Comparison of ENCODE assay signal across 9 cellular contexts in genomic region chr11:120344302-120345004, GRCh38. TPM values are rescaled to one million over a fixed set of nuclear protein-coding genes. Genes with fewer than 3 reads are reported as not detected.
A peak's percentile ranks its signal among the peaks of the same experiment; 100 is the strongest.
DNase-seq lines count a peak whose midpoint lies in the region; ATAC-seq and TF ChIP-seq lines count a peak whose summit lies in the region.
"Had no signal": no experiment of that assay in that cellular context is flagged by ENCODE, and none has a peak within 500 bp of the region (broad histone marks: within the 10 kb centered on the region; RNA-seq: fewer than 3 reads in every experiment).

No MANE protein-coding gene starts in this region.

- TF ChIP-seq CTCF in CD4-positive, alpha-beta T cell (IDR thresholded peaks at IDR 0.05): no peak
- no peak for TF ChIP-seq CTCF in PC-9 (conservative IDR thresholded peaks at IDR 0.05)

- no TSS peak for BruUV-seq in PC-9 (replicated peaks; lab: Mats Ljungman, UMichigan)

- peak overlapping the region; percentile 47 for H3K4me2 ChIP-seq in PC-9

- peaks cover 9% of the 10 kb centered on the region for H3K9me3 ChIP-seq in CD4-positive, alpha-beta T cell (ENCODE audit: control insufficient read depth, low read length)
- 0 out of 2 replicates have a peak, but pooled peaks cover 7% of the 10 kb centered on the region for H3K9me3 ChIP-seq in PC-9 (ENCODE audit: insufficient read depth, low read depth)
- H3K9me3 ChIP-seq: thoracic aorta had no signal

- peaks cover 100% of the 10 kb centered on the region for H3K79me2 ChIP-seq in PC-9 (ENCODE audit: low read depth)

- peak overlapping the region; percentile 25 for H3K27ac Mint-ChIP-seq in CD4-positive, alpha-beta T cell

- DNase-seq in CD4-positive, alpha-beta T cell: peak in 4 of 10 experiments; percentile 30 to 45 (median 33)
- DNase-seq in PC-9 (peak; percentile 34 to 91), NCI-H1694 treated with DMSO at 0.1 percent for 48 hours (lab: John Stamatoyannopoulos, UW) (no peak), T1000 (lab: John Stamatoyannopoulos, UW) (no peak)
- peak; percentile 83 for DNase-seq in central memory CD4-positive, alpha-beta T cell
- peak; percentile 18 to 34 for DNase-seq in stimulated activated CD4-positive, alpha-beta T cell treated with anti-CD3 and anti-CD28 coated beads, Interleukin-2, amount 100 ng/mL, for 24 hours

- intact Hi-C loops in CD4-positive, alpha-beta T cell (cut with DNase I, micrococcal nuclease): loop anchor here in 1 of 2 experiments (1.0 kb wide), 1 partner anchor 9 kb away; no protein-coding TSS in a partner anchor
- intact Hi-C loops in PC-9 (cut with micrococcal nuclease; ENCODE audit: unreplicated experiment): no loop called here

- H3K27ac ChIP-seq in CD4-positive, alpha-beta T cell (ENCODE audit: low read depth, low read length): no peak overlapping the region
- peak overlapping the region; percentile 41; the same call in 1 of the 2 replicates for H3K27ac ChIP-seq in PC-9
- H3K27ac ChIP-seq: thoracic aorta had no signal

- no peaks in the 10 kb centered on the region for H3K9me3 Mint-ChIP-seq in CD4-positive, alpha-beta T cell

- peaks cover 74% of the 10 kb centered on the region for H3K27me3 Mint-ChIP-seq in CD4-positive, alpha-beta T cell

- H3K27me3 ChIP-seq in CD4-positive, alpha-beta T cell (ENCODE audit: control insufficient read depth, insufficient read depth, low read length): peaks cover 79% of the 10 kb centered on the region
- H3K27me3 ChIP-seq in PC-9 (ENCODE audit: insufficient read depth, low read depth): no peaks in the 10 kb centered on the region

- no peaks in the 10 kb centered on the region for H3K9me2 ChIP-seq in PC-9 (ENCODE audit: insufficient read depth)

- CTCF ChIA-PET in CD4-positive, alpha-beta T cell (lab: Charles Lee): no interaction called here
- CTCF ChIA-PET in PC-9 (lab: Charles Lee): no interaction called here

- H3K4me1 ChIP-seq in PC-9 (replicated peaks; ENCODE audit: insufficient read depth): peaks cover 61% of the 10 kb centered on the region

- peaks cover 30% of the 10 kb centered on the region for H3F3A ChIP-seq in PC-9 (ENCODE audit: insufficient read depth, low read depth)

- peak overlapping the region; percentile 59 for H3K4me3 Mint-ChIP-seq in CD4-positive, alpha-beta T cell

- no peak overlapping the region for H3K4me3 ChIP-seq in PC-9
- H3K4me3 ChIP-seq: thoracic aorta had no signal

- H2AFZ ChIP-seq in PC-9: no peak overlapping the region

- POLR2A ChIA-PET in CD4-positive, alpha-beta T cell (lab: Charles Lee): no interaction called here
- POLR2A ChIA-PET in PC-9 (lab: Charles Lee; ENCODE audit: unreplicated experiment): no interaction called here

- no peaks in the 10 kb centered on the region for H3K36me3 ChIP-seq in PC-9 (ENCODE audit: low read depth)
- H3K36me3 ChIP-seq: thoracic aorta had no signal

- H4K20me1 ChIP-seq in PC-9 (ENCODE audit: insufficient read depth): peaks cover 23% of the 10 kb centered on the region

- H3K4me1 Mint-ChIP-seq in CD4-positive, alpha-beta T cell (ENCODE audit: low read depth): peaks cover 28% of the 10 kb centered on the region

- H3K36me3 Mint-ChIP-seq in CD4-positive, alpha-beta T cell (ENCODE audit: low read depth): peaks cover 3% of the 10 kb centered on the region

- peak; percentile 82 for ATAC-seq in CD4-positive, alpha-beta T cell (ENCODE audit: poor library complexity)
- peak; percentile 85 for ATAC-seq in GM18873 (IDR thresholded peaks at IDR 0.05; ENCODE audit: low FRiP score, unreplicated experiment)
- peak; percentile 90 for ATAC-seq in HG03025 (IDR thresholded peaks at IDR 0.05; ENCODE audit: low FRiP score, unreplicated experiment)

RNA-seq across cellular contexts. Expression of gene ARHGEF12, which starts 8.2 kb away (rescaled TPM):
- 1 to 10 TPM; 3.6 TPM for total RNA-seq in CD4-positive, alpha-beta T cell
- 61.5 and 76.5 TPM in 2 replicates for total RNA-seq in PC-9 (2021)

RNA-seq across cellular contexts. Expression of gene TLCD5, which starts 19.4 kb away (rescaled TPM):
- total RNA-seq in CD4-positive, alpha-beta T cell: not detected
- 6.0 and 7.7 TPM in 2 replicates for total RNA-seq in PC-9 (2021)

Comparison
In these comparisons a context has a peak if more than half of its experiments do, and no peak if none do; other contexts are left out.
1. DNase-seq: peak in PC-9 (2 of 2), central memory CD4-positive, alpha-beta T cell (single experiment) and stimulated activated CD4-positive, alpha-beta T cell treated with anti-CD3 and anti-CD28 coated beads, Interleukin-2, amount 100 ng/mL, for 24 hours (2 of 2); none in NCI-H1694 treated with DMSO at 0.1 percent for 48 hours (single experiment) and T1000 (single experiment).
2. RNA of gene ARHGEF12, which starts 8.2 kb away (total RNA-seq): 61.5 to 76.5 TPM in PC-9; 3.6 TPM in CD4-positive, alpha-beta T cell; every median in the first group is over 10 times any median in the second.
3. Peak in every context shown above with its lines, with median percentiles within 50 percentile points of each other: ATAC-seq.